8 cellular contexts compared by ENCODE assay signal in the genomic region with DNA sequence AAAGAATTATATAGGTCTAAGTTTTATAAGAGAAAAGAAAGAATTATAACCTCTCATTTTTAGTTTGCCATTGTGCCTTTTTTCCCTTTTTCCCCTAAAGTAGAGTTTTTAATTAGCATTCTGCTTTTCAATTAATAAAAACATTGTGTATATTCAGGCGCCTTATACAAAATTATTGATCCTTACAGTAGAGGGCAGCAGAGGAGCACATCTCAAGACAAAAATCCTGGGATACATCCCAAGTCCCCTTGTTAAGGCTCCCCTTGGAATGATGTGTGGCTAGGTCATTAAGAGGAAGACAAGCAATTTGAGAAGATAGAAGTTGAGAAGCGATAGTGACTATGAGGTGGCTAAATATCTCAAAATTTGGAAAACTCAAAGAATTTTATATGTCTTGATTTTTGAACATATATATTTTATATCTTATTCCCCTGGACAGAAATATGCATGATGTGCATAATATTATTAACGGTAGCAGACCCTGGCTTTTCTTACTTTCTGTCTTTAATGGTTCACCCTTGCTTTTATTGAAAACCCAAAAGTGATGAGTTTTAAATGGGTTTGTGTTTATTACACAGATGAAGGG. TPM values are rescaled to one million over a fixed set of nuclear protein-coding genes. Genes with fewer than 3 reads are reported as not detected.
DNase-seq lines count a peak whose midpoint lies in the region; ATAC-seq, FAIRE-seq and TF ChIP-seq lines count a peak whose summit lies in the region.

No MANE protein-coding gene starts in this region.

- TF ChIP-seq CTCF in AG04449 (IDR thresholded peaks at IDR 0.05; ENCODE audit: insufficient read depth, low read length, missing control alignments) (peak; percentile 9), GM20000 (IDR thresholded peaks at IDR 0.05; ENCODE audit: extremely low read depth, missing control alignments) (peak; percentile 19), fibroblast of villous mesenchyme (IDR thresholded peaks at IDR 0.05; ENCODE audit: insufficient read depth, low read depth, low read length) (peak; percentile 45)

- H3K4me3 ChIP-seq in AG04449 (ENCODE audit: low read depth, low read length) (no peak overlapping the region), fibroblast of villous mesenchyme (ENCODE audit: low read depth, low read length) (no peak overlapping the region)

- no peak for FAIRE-seq in urothelium cell line (lab: Jason Lieb, UNC)

- POLR2A ChIA-PET in AG04449 (lab: Yijun Ruan, JAX) = no interaction called here

- no peak for DNase-seq in AG04449 (ENCODE audit: low read depth, low spot score)
- DNase-seq in GM20000 (ENCODE audit: low spot score) = no peak
- peak; percentile 22 for DNase-seq in NCI-H82 treated with DMSO at 0.1 percent for 48 hours (lab: John Stamatoyannopoulos, UW; ENCODE audit: unreplicated experiment)
- peak; percentile 17 for DNase-seq in fibroblast of villous mesenchyme (ENCODE audit: low read depth)
- peak; percentile 27 for DNase-seq in urothelium cell line (ENCODE audit: low spot score)
- no peak for DNase-seq in activated gamma-delta T cell treated with Interleukin-2 at 50 U/mL for 16 hours

- no peak for ATAC-seq in activated CD4-positive, CD25-positive, alpha-beta regulatory T cell treated with anti-CD3 and anti-CD28 coated beads, Interleukin-2, amount 50 U/mL, for 24 hours
- no peak for ATAC-seq in GM18868 (IDR thresholded peaks at IDR 0.05; ENCODE audit: unreplicated experiment)

- CTCF ChIA-PET in AG04449 (lab: Yijun Ruan, JAX) = no interaction called here

RNA-seq across cellular contexts. Expression of a gene that starts 19.1 kb away (rescaled TPM):
- 3.5 and 3.9 TPM in 2 replicates for total RNA-seq in fibroblast of villous mesenchyme

Comparison
In these comparisons a context has a peak if more than half of its experiments do, and no peak if none do; other contexts are left out.
1. DNase-seq: peak in NCI-H82 treated with DMSO at 0.1 percent for 48 hours (single experiment), fibroblast of villous mesenchyme (single experiment) and urothelium cell line (single experiment); none in AG04449 (single experiment), GM20000 (single experiment) and activated gamma-delta T cell treated with Interleukin-2 at 50 U/mL for 16 hours (single experiment).
2. Peak in every context shown above with its lines, with median percentiles within 50 percentile points of each other: CTCF ChIP-seq.